ENCODE assay signal across 1 cellular context in the genomic region with DNA sequence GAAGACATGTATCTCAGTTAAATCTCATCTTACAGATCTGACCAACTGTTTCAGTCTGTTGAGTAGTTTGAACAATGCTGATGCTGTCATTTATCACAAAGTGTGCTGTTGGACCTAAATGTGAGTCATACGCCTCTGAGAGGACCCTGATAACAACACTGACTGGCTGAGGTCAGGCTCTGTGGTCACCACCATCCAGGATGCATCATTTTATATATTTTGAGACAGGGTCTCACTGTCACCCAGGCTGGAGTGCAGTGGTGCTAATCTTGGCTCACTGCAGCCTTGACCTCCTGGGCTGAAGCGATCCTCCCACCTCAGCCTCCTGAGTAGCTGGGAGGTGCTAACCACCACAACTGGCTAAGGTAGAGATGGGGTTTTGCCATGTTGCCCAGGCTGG.
TF ChIP-seq lines count a peak whose summit lies in the region.

No MANE protein-coding gene starts in this region.

TF ChIP-seq in K562, 482 proteins besides CTCF, POLR2A, EP300 and RAD21 (continued from another document and continues in another):
- TF ChIP-seq FOXM1 (IDR thresholded peaks at IDR 0.05; ENCODE audit: low read depth) (peak; percentile 87), FOXM1 (CRISPR knock-in tag; IDR thresholded peaks at IDR 0.05; ENCODE audit: low read depth) (no peak), SIN3A (IDR thresholded peaks at IDR 0.05; ENCODE audit: borderline replicate concordance in 2 of 2, control insufficient read depth in 1 of 2, low read depth in 2 of 2, low read length in 2 of 2) (no peak), MYNN (IDR thresholded peaks at IDR 0.05) (0 out of 2 replicates have a peak, but pooled peaks have one; percentile 15), MYNN (CRISPR knock-in tag; IDR thresholded peaks at IDR 0.05) (no peak), SOX6 (IDR thresholded peaks at IDR 0.05) (peak; percentile 97), FOS (IDR thresholded peaks at IDR 0.05; ENCODE audit: extremely low read depth, insufficient read length) (peak; percentile 63), SMARCA4 (IDR thresholded peaks at IDR 0.05) (peak; percentile 90), U2AF2 (optimal IDR thresholded peaks at IDR 0.05; ENCODE audit: low read depth, low read length) (no peak), SMC3 (conservative IDR thresholded peaks at IDR 0.05; ENCODE audit: insufficient read depth, low read depth, low read length) (no peak), ZNF561 (CRISPR knock-in tag; conservative IDR thresholded peaks at IDR 0.05) (no peak), ZNF24 (IDR thresholded peaks at IDR 0.05) (no peak), CBFA2T2 (conservative IDR thresholded peaks at IDR 0.05) (peak; percentile 83), ZNF780A (CRISPR knock-in tag; IDR thresholded peaks at IDR 0.05) (no peak), RB1 (IDR thresholded peaks at IDR 0.05; ENCODE audit: low read depth) (no peak), MECOM (CRISPR knock-in tag; IDR thresholded peaks at IDR 0.05) (no peak), ZBTB8A (IDR thresholded peaks at IDR 0.05; ENCODE audit: partially characterized antibody) (no peak), STAG1 (CRISPR knock-in tag; IDR thresholded peaks at IDR 0.05; ENCODE audit: borderline replicate concordance) (no peak), KAT7 (CRISPR knock-in tag; IDR thresholded peaks at IDR 0.05; ENCODE audit: borderline replicate concordance) (no peak), ZNF696 (CRISPR knock-in tag; conservative IDR thresholded peaks at IDR 0.05) (no peak), ZNF224 (CRISPR knock-in tag; IDR thresholded peaks at IDR 0.05) (no peak), ERF (CRISPR knock-in tag; IDR thresholded peaks at IDR 0.05) (no peak), ZNF408 (CRISPR knock-in tag; IDR thresholded peaks at IDR 0.05; ENCODE audit: low read depth) (no peak), TEAD4 (IDR thresholded peaks at IDR 0.05; ENCODE audit: low read length) (peak; percentile 84), TEAD4 (CRISPR knock-in tag; IDR thresholded peaks at IDR 0.05; ENCODE audit: borderline replicate concordance) (no peak)
- TF ChIP-seq, protein P1, sequence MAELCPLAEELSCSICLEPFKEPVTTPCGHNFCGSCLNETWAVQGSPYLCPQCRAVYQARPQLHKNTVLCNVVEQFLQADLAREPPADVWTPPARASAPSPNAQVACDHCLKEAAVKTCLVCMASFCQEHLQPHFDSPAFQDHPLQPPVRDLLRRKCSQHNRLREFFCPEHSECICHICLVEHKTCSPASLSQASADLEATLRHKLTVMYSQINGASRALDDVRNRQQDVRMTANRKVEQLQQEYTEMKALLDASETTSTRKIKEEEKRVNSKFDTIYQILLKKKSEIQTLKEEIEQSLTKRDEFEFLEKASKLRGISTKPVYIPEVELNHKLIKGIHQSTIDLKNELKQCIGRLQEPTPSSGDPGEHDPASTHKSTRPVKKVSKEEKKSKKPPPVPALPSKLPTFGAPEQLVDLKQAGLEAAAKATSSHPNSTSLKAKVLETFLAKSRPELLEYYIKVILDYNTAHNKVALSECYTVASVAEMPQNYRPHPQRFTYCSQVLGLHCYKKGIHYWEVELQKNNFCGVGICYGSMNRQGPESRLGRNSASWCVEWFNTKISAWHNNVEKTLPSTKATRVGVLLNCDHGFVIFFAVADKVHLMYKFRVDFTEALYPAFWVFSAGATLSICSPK (IDR thresholded peaks at IDR 0.05; ENCODE audit: borderline replicate concordance): no peak
- TF ChIP-seq, protein P2, sequence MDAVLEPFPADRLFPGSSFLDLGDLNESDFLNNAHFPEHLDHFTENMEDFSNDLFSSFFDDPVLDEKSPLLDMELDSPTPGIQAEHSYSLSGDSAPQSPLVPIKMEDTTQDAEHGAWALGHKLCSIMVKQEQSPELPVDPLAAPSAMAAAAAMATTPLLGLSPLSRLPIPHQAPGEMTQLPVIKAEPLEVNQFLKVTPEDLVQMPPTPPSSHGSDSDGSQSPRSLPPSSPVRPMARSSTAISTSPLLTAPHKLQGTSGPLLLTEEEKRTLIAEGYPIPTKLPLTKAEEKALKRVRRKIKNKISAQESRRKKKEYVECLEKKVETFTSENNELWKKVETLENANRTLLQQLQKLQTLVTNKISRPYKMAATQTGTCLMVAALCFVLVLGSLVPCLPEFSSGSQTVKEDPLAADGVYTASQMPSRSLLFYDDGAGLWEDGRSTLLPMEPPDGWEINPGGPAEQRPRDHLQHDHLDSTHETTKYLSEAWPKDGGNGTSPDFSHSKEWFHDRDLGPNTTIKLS (IDR thresholded peaks at IDR 0.05; ENCODE audit: borderline replicate concordance, low read depth): no peak
- TF ChIP-seq, protein P3, sequence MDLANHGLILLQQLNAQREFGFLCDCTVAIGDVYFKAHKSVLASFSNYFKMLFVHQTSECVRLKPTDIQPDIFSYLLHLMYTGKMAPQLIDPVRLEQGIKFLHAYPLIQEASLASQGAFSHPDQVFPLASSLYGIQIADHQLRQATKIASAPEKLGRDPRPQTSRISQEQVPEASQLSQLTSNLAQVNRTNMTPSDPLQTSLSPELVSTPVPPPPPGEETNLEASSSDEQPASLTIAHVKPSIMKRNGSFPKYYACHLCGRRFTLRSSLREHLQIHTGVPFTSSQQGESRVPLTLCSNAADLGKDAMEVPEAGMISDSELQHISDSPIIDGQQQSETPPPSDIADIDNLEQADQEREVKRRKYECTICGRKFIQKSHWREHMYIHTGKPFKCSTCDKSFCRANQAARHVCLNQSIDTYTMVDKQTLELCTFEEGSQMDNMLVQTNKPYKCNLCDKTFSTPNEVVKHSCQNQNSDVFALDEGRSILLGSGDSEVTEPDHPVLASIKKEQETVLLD (IDR thresholded peaks at IDR 0.05): no peak
- TF ChIP-seq, protein P4, sequence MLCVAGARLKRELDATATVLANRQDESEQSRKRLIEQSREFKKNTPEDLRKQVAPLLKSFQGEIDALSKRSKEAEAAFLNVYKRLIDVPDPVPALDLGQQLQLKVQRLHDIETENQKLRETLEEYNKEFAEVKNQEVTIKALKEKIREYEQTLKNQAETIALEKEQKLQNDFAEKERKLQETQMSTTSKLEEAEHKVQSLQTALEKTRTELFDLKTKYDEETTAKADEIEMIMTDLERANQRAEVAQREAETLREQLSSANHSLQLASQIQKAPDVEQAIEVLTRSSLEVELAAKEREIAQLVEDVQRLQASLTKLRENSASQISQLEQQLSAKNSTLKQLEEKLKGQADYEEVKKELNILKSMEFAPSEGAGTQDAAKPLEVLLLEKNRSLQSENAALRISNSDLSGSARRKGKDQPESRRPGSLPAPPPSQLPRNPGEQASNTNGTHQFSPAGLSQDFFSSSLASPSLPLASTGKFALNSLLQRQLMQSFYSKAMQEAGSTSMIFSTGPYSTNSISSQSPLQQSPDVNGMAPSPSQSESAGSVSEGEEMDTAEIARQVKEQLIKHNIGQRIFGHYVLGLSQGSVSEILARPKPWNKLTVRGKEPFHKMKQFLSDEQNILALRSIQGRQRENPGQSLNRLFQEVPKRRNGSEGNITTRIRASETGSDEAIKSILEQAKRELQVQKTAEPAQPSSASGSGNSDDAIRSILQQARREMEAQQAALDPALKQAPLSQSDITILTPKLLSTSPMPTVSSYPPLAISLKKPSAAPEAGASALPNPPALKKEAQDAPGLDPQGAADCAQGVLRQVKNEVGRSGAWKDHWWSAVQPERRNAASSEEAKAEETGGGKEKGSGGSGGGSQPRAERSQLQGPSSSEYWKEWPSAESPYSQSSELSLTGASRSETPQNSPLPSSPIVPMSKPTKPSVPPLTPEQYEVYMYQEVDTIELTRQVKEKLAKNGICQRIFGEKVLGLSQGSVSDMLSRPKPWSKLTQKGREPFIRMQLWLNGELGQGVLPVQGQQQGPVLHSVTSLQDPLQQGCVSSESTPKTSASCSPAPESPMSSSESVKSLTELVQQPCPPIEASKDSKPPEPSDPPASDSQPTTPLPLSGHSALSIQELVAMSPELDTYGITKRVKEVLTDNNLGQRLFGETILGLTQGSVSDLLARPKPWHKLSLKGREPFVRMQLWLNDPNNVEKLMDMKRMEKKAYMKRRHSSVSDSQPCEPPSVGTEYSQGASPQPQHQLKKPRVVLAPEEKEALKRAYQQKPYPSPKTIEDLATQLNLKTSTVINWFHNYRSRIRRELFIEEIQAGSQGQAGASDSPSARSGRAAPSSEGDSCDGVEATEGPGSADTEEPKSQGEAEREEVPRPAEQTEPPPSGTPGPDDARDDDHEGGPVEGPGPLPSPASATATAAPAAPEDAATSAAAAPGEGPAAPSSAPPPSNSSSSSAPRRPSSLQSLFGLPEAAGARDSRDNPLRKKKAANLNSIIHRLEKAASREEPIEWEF (CRISPR knock-in tag; IDR thresholded peaks at IDR 0.05): no peak
- TF ChIP-seq, protein P5, sequence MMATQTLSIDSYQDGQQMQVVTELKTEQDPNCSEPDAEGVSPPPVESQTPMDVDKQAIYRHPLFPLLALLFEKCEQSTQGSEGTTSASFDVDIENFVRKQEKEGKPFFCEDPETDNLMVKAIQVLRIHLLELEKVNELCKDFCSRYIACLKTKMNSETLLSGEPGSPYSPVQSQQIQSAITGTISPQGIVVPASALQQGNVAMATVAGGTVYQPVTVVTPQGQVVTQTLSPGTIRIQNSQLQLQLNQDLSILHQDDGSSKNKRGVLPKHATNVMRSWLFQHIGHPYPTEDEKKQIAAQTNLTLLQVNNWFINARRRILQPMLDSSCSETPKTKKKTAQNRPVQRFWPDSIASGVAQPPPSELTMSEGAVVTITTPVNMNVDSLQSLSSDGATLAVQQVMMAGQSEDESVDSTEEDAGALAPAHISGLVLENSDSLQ (IDR thresholded peaks at IDR 0.05): peak; percentile 59
- TF ChIP-seq, protein P6, sequence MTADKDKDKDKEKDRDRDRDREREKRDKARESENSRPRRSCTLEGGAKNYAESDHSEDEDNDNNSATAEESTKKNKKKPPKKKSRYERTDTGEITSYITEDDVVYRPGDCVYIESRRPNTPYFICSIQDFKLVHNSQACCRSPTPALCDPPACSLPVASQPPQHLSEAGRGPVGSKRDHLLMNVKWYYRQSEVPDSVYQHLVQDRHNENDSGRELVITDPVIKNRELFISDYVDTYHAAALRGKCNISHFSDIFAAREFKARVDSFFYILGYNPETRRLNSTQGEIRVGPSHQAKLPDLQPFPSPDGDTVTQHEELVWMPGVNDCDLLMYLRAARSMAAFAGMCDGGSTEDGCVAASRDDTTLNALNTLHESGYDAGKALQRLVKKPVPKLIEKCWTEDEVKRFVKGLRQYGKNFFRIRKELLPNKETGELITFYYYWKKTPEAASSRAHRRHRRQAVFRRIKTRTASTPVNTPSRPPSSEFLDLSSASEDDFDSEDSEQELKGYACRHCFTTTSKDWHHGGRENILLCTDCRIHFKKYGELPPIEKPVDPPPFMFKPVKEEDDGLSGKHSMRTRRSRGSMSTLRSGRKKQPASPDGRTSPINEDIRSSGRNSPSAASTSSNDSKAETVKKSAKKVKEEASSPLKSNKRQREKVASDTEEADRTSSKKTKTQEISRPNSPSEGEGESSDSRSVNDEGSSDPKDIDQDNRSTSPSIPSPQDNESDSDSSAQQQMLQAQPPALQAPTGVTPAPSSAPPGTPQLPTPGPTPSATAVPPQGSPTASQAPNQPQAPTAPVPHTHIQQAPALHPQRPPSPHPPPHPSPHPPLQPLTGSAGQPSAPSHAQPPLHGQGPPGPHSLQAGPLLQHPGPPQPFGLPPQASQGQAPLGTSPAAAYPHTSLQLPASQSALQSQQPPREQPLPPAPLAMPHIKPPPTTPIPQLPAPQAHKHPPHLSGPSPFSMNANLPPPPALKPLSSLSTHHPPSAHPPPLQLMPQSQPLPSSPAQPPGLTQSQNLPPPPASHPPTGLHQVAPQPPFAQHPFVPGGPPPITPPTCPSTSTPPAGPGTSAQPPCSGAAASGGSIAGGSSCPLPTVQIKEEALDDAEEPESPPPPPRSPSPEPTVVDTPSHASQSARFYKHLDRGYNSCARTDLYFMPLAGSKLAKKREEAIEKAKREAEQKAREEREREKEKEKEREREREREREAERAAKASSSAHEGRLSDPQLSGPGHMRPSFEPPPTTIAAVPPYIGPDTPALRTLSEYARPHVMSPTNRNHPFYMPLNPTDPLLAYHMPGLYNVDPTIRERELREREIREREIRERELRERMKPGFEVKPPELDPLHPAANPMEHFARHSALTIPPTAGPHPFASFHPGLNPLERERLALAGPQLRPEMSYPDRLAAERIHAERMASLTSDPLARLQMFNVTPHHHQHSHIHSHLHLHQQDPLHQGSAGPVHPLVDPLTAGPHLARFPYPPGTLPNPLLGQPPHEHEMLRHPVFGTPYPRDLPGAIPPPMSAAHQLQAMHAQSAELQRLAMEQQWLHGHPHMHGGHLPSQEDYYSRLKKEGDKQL (CRISPR knock-in tag; IDR thresholded peaks at IDR 0.05; ENCODE audit: borderline replicate concordance): no peak
- TF ChIP-seq, protein P7, sequence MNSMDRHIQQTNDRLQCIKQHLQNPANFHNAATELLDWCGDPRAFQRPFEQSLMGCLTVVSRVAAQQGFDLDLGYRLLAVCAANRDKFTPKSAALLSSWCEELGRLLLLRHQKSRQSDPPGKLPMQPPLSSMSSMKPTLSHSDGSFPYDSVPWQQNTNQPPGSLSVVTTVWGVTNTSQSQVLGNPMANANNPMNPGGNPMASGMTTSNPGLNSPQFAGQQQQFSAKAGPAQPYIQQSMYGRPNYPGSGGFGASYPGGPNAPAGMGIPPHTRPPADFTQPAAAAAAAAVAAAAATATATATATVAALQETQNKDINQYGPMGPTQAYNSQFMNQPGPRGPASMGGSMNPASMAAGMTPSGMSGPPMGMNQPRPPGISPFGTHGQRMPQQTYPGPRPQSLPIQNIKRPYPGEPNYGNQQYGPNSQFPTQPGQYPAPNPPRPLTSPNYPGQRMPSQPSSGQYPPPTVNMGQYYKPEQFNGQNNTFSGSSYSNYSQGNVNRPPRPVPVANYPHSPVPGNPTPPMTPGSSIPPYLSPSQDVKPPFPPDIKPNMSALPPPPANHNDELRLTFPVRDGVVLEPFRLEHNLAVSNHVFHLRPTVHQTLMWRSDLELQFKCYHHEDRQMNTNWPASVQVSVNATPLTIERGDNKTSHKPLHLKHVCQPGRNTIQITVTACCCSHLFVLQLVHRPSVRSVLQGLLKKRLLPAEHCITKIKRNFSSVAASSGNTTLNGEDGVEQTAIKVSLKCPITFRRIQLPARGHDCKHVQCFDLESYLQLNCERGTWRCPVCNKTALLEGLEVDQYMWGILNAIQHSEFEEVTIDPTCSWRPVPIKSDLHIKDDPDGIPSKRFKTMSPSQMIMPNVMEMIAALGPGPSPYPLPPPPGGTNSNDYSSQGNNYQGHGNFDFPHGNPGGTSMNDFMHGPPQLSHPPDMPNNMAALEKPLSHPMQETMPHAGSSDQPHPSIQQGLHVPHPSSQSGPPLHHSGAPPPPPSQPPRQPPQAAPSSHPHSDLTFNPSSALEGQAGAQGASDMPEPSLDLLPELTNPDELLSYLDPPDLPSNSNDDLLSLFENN (IDR thresholded peaks at IDR 0.05; ENCODE audit: low read depth in 2 of 2, low read length in 2 of 2): 0 out of 4 replicates have a peak, but pooled peaks of 1 of the 2 experiments have one; percentile 54
- TF ChIP-seq, protein P8, sequence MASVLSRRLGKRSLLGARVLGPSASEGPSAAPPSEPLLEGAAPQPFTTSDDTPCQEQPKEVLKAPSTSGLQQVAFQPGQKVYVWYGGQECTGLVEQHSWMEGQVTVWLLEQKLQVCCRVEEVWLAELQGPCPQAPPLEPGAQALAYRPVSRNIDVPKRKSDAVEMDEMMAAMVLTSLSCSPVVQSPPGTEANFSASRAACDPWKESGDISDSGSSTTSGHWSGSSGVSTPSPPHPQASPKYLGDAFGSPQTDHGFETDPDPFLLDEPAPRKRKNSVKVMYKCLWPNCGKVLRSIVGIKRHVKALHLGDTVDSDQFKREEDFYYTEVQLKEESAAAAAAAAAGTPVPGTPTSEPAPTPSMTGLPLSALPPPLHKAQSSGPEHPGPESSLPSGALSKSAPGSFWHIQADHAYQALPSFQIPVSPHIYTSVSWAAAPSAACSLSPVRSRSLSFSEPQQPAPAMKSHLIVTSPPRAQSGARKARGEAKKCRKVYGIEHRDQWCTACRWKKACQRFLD (CRISPR knock-in tag; IDR thresholded peaks at IDR 0.05): peak; percentile 51; the same call in 1 of the 2 replicates
- TF ChIP-seq, protein P9, sequence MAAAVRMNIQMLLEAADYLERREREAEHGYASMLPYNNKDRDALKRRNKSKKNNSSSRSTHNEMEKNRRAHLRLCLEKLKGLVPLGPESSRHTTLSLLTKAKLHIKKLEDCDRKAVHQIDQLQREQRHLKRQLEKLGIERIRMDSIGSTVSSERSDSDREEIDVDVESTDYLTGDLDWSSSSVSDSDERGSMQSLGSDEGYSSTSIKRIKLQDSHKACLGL (CRISPR knock-in tag; IDR thresholded peaks at IDR 0.05; ENCODE audit: borderline replicate concordance, poor library complexity, severe bottlenecking): no peak
